Comparison of ENCODE assay signal across 8 cellular contexts in genomic region chr18:5238371-5238758, GRCh38. TPM values are rescaled to one million over a fixed set of nuclear protein-coding genes. Genes with fewer than 3 reads are reported as not detected.
A peak's percentile ranks its signal among the peaks of the same experiment; 100 is the strongest.
DNase-seq lines count a peak whose midpoint lies in the region; TF ChIP-seq lines count a peak whose summit lies in the region.

No MANE protein-coding gene starts in this region.

- H4K5ac ChIP-seq in H9 (ENCODE audit: insufficient read length, low read depth, low read length), result no peak overlapping the region

- H3K4ac ChIP-seq in H9 (ENCODE audit: low read depth, low read length), result no peak overlapping the region

- no peaks in the 10 kb centered on the region for H4K20me1 ChIP-seq in H9 (ENCODE audit: control insufficient read depth, insufficient read depth, insufficient read length)

- no peak overlapping the region for H4K91ac ChIP-seq in H9 (ENCODE audit: insufficient read length, low read depth, low read length)

- no peaks in the 10 kb centered on the region for H3K79me2 ChIP-seq in H9 (ENCODE audit: insufficient read depth, low read length)

- H3K14ac ChIP-seq in H9 (ENCODE audit: insufficient read depth, low read length), result peak overlapping the region; percentile 60

- WGBS in H9 (ENCODE audit: extremely low coverage, insufficient read length, low lambda C conversion rate), result no CpG with 5 or more reads among the region's 30 CpGs

- H3K4me3 Mint-ChIP-seq in H9, result peak overlapping the region; percentile 92 to 97
- peak overlapping the region; percentile 95 for H3K4me3 Mint-ChIP-seq in neural crest cell
- H3K4me3 Mint-ChIP-seq in type B pancreatic cell, result peak overlapping the region; percentile 98

- H3K27ac ChIP-seq in H9 (ENCODE audit: insufficient read length, low read depth, low read length), result no peak overlapping the region

- no peak overlapping the region for H3T11ph ChIP-seq in H9 (ENCODE audit: low read length)

- H3K4me2 ChIP-seq in H9 (ENCODE audit: insufficient read depth, insufficient read length, low read length), result peak overlapping the region; percentile 89

- H3K27me3 Mint-ChIP-seq in H9 (ENCODE audit: low read depth), result peaks cover 17% of the 10 kb centered on the region
- peaks cover 10% of the 10 kb centered on the region for H3K27me3 Mint-ChIP-seq in neural crest cell (ENCODE audit: low read depth)
- H3K27me3 Mint-ChIP-seq in type B pancreatic cell, result no peaks in the 10 kb centered on the region

- peak overlapping the region; percentile 68 for H3K9ac ChIP-seq in H9 (ENCODE audit: extremely low read depth, insufficient read length, low read length)

- TF ChIP-seq CTCF in GM12875 (IDR thresholded peaks at IDR 0.05; ENCODE audit: borderline replicate concordance, insufficient read depth, low read depth, low read length) (no peak), H9 (conservative IDR thresholded peaks at IDR 0.05) (no peak), fibroblast of villous mesenchyme (IDR thresholded peaks at IDR 0.05; ENCODE audit: insufficient read depth, low read depth, low read length) (no peak), neural crest cell (conservative IDR thresholded peaks at IDR 0.05) (no peak), type B pancreatic cell (conservative IDR thresholded peaks at IDR 0.05) (no peak)

- no peak overlapping the region for H2AFZ ChIP-seq in H9 (ENCODE audit: low read length)

- H2BK15ac ChIP-seq in H9 (ENCODE audit: low read depth, low read length), result no peak overlapping the region; the same call in 1 of the 2 replicates

- H3K4me3 ChIP-seq in GM12875 (ENCODE audit: low read depth, low read length) (peak overlapping the region; percentile 93), fibroblast of villous mesenchyme (ENCODE audit: low read depth, low read length) (peak overlapping the region; percentile 90)

- H3K4me1 Mint-ChIP-seq in H9 (peaks cover 23 to 24% of the 10 kb centered on the region in 2 experiments), neural crest cell (peaks cover 34% of the 10 kb centered on the region), type B pancreatic cell (ENCODE audit: unreplicated experiment) (peaks cover 27% of the 10 kb centered on the region)

- DNase-seq in H9 (peak; percentile 34), NCI-H146 treated with DMSO at 0.1 percent for 48 hours (lab: John Stamatoyannopoulos, UW; ENCODE audit: unreplicated experiment) (peak; percentile 67), fibroblast of villous mesenchyme (ENCODE audit: low read depth) (no peak), neural crest cell (ENCODE audit: low read depth, low spot score) (peak; percentile 19), type B pancreatic cell (ENCODE audit: extremely low spot score, unreplicated experiment) (peak; percentile 71), epidermal melanocyte (ENCODE audit: insufficient read length, low spot score) (no peak)
- peak; percentile 13 for DNase-seq in activated T-helper 9 cell treated with anti-CD3 and anti-CD28 coated beads, Interleukin-2, amount 50 U/mL, for 16 hours (ENCODE audit: low read depth)

- no peak overlapping the region for H2BK20ac ChIP-seq in H9 (ENCODE audit: low read depth, low read length, poor library complexity, severe bottlenecking)

- H2AK5ac ChIP-seq in H9 (ENCODE audit: insufficient read length, low read length), result no peak overlapping the region

- no peak overlapping the region for H2BK5ac ChIP-seq in H9 (ENCODE audit: insufficient read length, low read length)

- 0 out of 5 replicates have a peak, but pooled peaks cover 0 to 2% of the 10 kb centered on the region in 2 experiments for H3K9me3 Mint-ChIP-seq in H9
- no peaks in the 10 kb centered on the region for H3K9me3 Mint-ChIP-seq in neural crest cell
- H3K9me3 Mint-ChIP-seq in type B pancreatic cell, result no peaks in the 10 kb centered on the region

- H3K23ac ChIP-seq in H9 (ENCODE audit: insufficient read length, low read depth, low read length), result no peak overlapping the region

- H2BK120ac ChIP-seq in H9 (ENCODE audit: low read depth, low read length, poor library complexity, severe bottlenecking), result no peak overlapping the region

- no peaks in the 10 kb centered on the region for H3K27me3 ChIP-seq in H9 (ENCODE audit: insufficient read depth, low read length)

- no peak overlapping the region for H3K56ac ChIP-seq in H9 (ENCODE audit: insufficient read length, low read depth, low read length)

- H3K18ac ChIP-seq in H9 (ENCODE audit: insufficient read length, low read depth, low read length), result peak overlapping the region; percentile 56

- peaks cover 15% of the 10 kb centered on the region for H3K23me2 ChIP-seq in H9 (ENCODE audit: insufficient read length, low read depth, low read length, poor library complexity, severe bottlenecking)

- H3K79me1 ChIP-seq in H9 (ENCODE audit: insufficient read depth, low read depth, low read length, poor library complexity, severe bottlenecking), result no peaks in the 10 kb centered on the region

- no peaks in the 10 kb centered on the region for H3K4me1 ChIP-seq in H9 (ENCODE audit: insufficient read depth, low read length)

- no peaks in the 10 kb centered on the region for H3K9me3 ChIP-seq in H9 (ENCODE audit: control insufficient read depth, low read depth, low read length)

- H2BK12ac ChIP-seq in H9 (ENCODE audit: insufficient read length, low read depth, low read length), result no peak overlapping the region

- H3K27ac Mint-ChIP-seq in H9 (peak overlapping the region; percentile 84 to 99 (median 93); a peak in 6 of 7 replicates), neural crest cell (ENCODE audit: unreplicated experiment) (peak overlapping the region; percentile 94), type B pancreatic cell (peak overlapping the region; percentile 95)

- H3K36me3 Mint-ChIP-seq in H9 (ENCODE audit: insufficient read depth in 1 of 3, low read depth in 3 of 3), result peaks cover 0 to 24% (median 4%) of the 10 kb centered on the region in 3 experiments; a peak in 5 of 7 replicates
- peaks cover 23% of the 10 kb centered on the region for H3K36me3 Mint-ChIP-seq in neural crest cell (ENCODE audit: low read depth)
- peaks cover 23% of the 10 kb centered on the region for H3K36me3 Mint-ChIP-seq in type B pancreatic cell

- H4K8ac ChIP-seq in H9 (replicated peaks; ENCODE audit: insufficient read length, low read depth, low read length), result no peak overlapping the region

RNA-seq across cellular contexts. Expression of gene AKAIN1, which starts 41.3 kb away (rescaled TPM):
- total RNA-seq in H9 (2021) (not detected in 2 replicates), fibroblast of villous mesenchyme (not detected in 2 replicates), neural crest cell (not detected in 2 replicates), type B pancreatic cell (ENCODE audit: low replicate concordance) (0.95 and 1.1 TPM in 2 replicates)

RNA-seq across cellular contexts. Expression of gene ZBTB14, which starts 57.2 kb away (rescaled TPM):
- total RNA-seq in H9 (2021), result 14.5 and 15.5 TPM in 2 replicates
- total RNA-seq in fibroblast of villous mesenchyme, result 10.6 and 14.2 TPM in 2 replicates
- total RNA-seq in neural crest cell, result 21.9 and 22.4 TPM in 2 replicates
- 11.4 and 12.8 TPM in 2 replicates for total RNA-seq in type B pancreatic cell (ENCODE audit: low replicate concordance)

Comparison
In these comparisons a context has a peak if more than half of its experiments do, and no peak if none do; other contexts are left out.
1. DNase-seq: peak in H9 (single experiment), NCI-H146 treated with DMSO at 0.1 percent for 48 hours (single experiment), activated T-helper 9 cell treated with anti-CD3 and anti-CD28 coated beads, Interleukin-2, amount 50 U/mL, for 16 hours (single experiment), neural crest cell (single experiment) and type B pancreatic cell (single experiment); none in fibroblast of villous mesenchyme (single experiment) and epidermal melanocyte (single experiment).
2. Peak in every context shown above with its lines, with median percentiles within 50 percentile points of each other: H3K27ac Mint-ChIP-seq and H3K4me3 Mint-ChIP-seq.